8 cellular contexts compared by ENCODE assay signal in the genomic region with DNA sequence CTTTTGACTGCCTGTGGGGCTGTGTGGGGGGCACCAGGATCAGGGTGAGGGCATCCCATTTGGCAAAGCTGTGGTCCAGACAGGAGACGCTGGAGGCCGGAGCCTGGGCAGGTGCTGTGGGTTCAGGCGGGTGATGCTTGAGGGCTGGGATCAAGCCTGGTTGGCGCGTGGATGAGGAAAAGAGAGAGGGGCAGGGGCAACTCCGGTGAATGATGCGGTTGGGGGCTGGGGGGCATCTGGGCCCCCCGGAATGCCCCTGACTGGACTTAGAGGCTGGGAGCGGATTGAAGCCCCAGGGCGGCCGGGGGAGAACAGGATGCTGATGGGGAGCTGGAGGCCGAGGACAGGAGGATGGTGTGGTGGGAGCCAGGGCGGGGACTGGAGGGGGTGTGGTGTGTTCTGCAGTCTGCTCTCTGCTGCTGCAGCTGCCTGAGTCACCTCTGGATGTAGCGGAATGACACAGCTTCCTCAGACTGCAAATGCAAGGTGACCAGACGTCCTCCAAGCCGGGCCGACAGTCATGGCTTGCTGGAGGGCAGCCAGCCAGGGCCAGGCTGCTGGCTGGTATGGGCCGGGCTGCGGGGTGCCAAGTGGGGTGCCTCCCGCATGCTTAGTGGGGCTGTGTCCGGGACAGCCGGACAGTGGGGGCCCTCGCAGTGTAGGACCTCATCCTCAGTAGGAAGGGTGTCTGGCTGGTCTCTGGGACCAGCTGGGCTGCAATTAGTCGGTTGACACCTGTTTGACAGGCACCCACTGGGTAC. TPM values are rescaled to one million over a fixed set of nuclear protein-coding genes. Genes with fewer than 3 reads are reported as not detected.
DNase-seq lines count a peak whose midpoint lies in the region; ATAC-seq, FAIRE-seq and TF ChIP-seq lines count a peak whose summit lies in the region.

No MANE protein-coding gene starts in this region.

- no peak overlapping the region for H3K4me3 ChIP-seq in mucosa of stomach (ENCODE audit: low read length)

- CTCF ChIA-PET in RWPE1 (lab: Yijun Ruan, JAX) = interaction anchor here (0.7 to 1.4 kb wide), 4 partner anchors 22 to 102 kb away, joined by 3 to 6 read pairs (median 4); a partner anchor contains a TSS

- no peak for ATAC-seq in HG03460 (IDR thresholded peaks at IDR 0.05; ENCODE audit: unreplicated experiment)

- peak; percentile 48 for DNase-seq in activated naive CD4-positive, alpha-beta T cell treated with Interleukin-2 at 50 U/mL for 16 hours
- no peak for DNase-seq in activated naive CD4-positive, alpha-beta T cell (lab: John Stamatoyannopoulos, UW)
- DNase-seq in RWPE1 (ENCODE audit: low spot score) (peak; percentile 74), dedifferentiated amniotic fluid mesenchymal stem cell (ENCODE audit: extremely low spot score) (peak; percentile 63), frontal cortex (ENCODE audit: low spot score in 2 of 2) (no peak), NCI-H2107 treated with DMSO at 0.1 percent for 48 hours (lab: John Stamatoyannopoulos, UW; ENCODE audit: unreplicated experiment) (no peak)

- H3K9me3 ChIP-seq in mucosa of stomach (ENCODE audit: control insufficient read depth, low read length) = no peaks in the 10 kb centered on the region

- TF ChIP-seq CTCF in RWPE1 (conservative IDR thresholded peaks at IDR 0.05; ENCODE audit: low read depth) = no peak

- no peak for FAIRE-seq in frontal cortex (lab: Jason Lieb, UNC)

- POLR2A ChIA-PET in RWPE1 (lab: Yijun Ruan, JAX; ENCODE audit: low non-redundant PET) = interaction anchor here (0.5 to 1.1 kb wide), 4 partner anchors 22 to 701 kb away, joined by 3 to 5 read pairs (median 4); a partner anchor contains a TSS

- H3K36me3 ChIP-seq in mucosa of stomach (ENCODE audit: control insufficient read depth, insufficient read depth, low read length) = no peaks in the 10 kb centered on the region

- H3K27me3 ChIP-seq in mucosa of stomach (ENCODE audit: control insufficient read depth, insufficient read depth, low read length) = no peaks in the 10 kb centered on the region

- peak overlapping the region; percentile 72 for H3K9ac ChIP-seq in mucosa of stomach (ENCODE audit: low read length)

- H3K27ac ChIP-seq in RWPE1 = peak overlapping the region; percentile 99

- H3K4me1 ChIP-seq in mucosa of stomach (ENCODE audit: control insufficient read depth, insufficient read depth, low read length) = peaks cover 58% of the 10 kb centered on the region

RNA-seq across cellular contexts. Expression of a gene that starts 3.2 kb away (rescaled TPM):
- 8.2 TPM for total RNA-seq in frontal cortex

RNA-seq across cellular contexts. Expression of a gene that starts 22.3 kb away (rescaled TPM):
- total RNA-seq in frontal cortex = not detected

RNA-seq across cellular contexts. Expression of a gene that starts 29.6 kb away (rescaled TPM):
- 23.6 TPM for total RNA-seq in frontal cortex

RNA-seq across cellular contexts. Expression of a gene that starts 36.1 kb away (rescaled TPM):
- total RNA-seq in frontal cortex = 26.1 TPM

Comparison
In these comparisons a context has a peak if more than half of its experiments do, and no peak if none do; other contexts are left out.
1. DNase-seq: peak in activated naive CD4-positive, alpha-beta T cell treated with Interleukin-2 at 50 U/mL for 16 hours (single experiment), RWPE1 (single experiment) and dedifferentiated amniotic fluid mesenchymal stem cell (single experiment); none in activated naive CD4-positive, alpha-beta T cell (0 of 4), frontal cortex (0 of 2) and NCI-H2107 treated with DMSO at 0.1 percent for 48 hours (single experiment).